ENCODE assay signal across 1 cellular context in genomic region chr11:68882391-68882790, GRCh38.
TF ChIP-seq lines count a peak whose summit lies in the region.

No MANE protein-coding gene starts in this region.

TF ChIP-seq in GM12878, 131 proteins besides CTCF, POLR2A, EP300 and RAD21:
- TF ChIP-seq BCL3 (IDR thresholded peaks at IDR 0.05; ENCODE audit: borderline replicate concordance, insufficient read depth, low read depth, low read length, poor library complexity, severe bottlenecking) (peak; percentile 24), ZNF622 (IDR thresholded peaks at IDR 0.05) (no peak)
